8 cellular contexts compared by ENCODE assay signal in the genomic region with DNA sequence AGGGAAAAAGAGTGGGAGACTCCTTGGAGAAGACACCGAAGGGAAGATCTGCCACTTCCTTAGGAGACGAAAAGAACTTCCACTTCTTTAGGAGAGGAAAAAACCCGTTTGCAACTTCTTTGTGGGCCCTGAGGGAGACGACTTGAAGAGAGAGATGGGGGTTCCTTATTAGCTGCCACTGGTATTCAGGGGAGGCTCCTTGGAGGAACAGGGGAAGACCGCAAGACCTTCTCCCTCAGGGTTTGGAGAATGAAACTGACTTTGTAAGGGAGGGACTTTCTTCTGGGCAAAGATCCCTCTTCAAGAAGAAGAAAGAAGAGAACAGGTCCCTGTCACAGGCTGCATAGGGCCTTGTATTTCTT. TPM values are rescaled to one million over a fixed set of nuclear protein-coding genes. Genes with fewer than 3 reads are reported as not detected.
DNase-seq lines count a peak whose midpoint lies in the region; ATAC-seq, FAIRE-seq and TF ChIP-seq lines count a peak whose summit lies in the region.

No MANE protein-coding gene starts in this region.

- H3K4me1 ChIP-seq in Caco-2 (0 out of 2 replicates have a peak, but pooled peaks cover 6% of the 10 kb centered on the region), PC-3 (ENCODE audit: insufficient read depth, low read length) (peaks cover 10% of the 10 kb centered on the region; the same call in 1 of the 2 replicates), endothelial cell of umbilical vein (ENCODE audit: control insufficient read depth, extremely low read depth, insufficient read depth, low read length) (peaks cover 33% of the 10 kb centered on the region)

- H3K9me3 Mint-ChIP-seq in Caco-2 (ENCODE audit: unreplicated experiment), result no peaks in the 10 kb centered on the region
- H3K9me3 Mint-ChIP-seq in osteocyte (ENCODE audit: unreplicated experiment), result no peaks in the 10 kb centered on the region

- H3F3A ChIP-seq in PC-3 (ENCODE audit: low read length, unreplicated experiment), result no peaks in the 10 kb centered on the region

- TF ChIP-seq CTCF in Caco-2 (IDR thresholded peaks at IDR 0.05; ENCODE audit: insufficient read depth in 1 of 2, low read depth in 1 of 2, low read length in 1 of 2, severe bottlenecking in 1 of 2, unreplicated experiment in 1 of 2) (no peak), PC-3 (conservative IDR thresholded peaks at IDR 0.05; ENCODE audit: low read depth, low read length) (no peak), endothelial cell of umbilical vein (IDR thresholded peaks at IDR 0.05; ENCODE audit: extremely low read depth in 1 of 2, insufficient read depth in 1 of 2, low read depth in 1 of 2, low read length in 2 of 2) (no peak), osteocyte (IDR thresholded peaks at IDR 0.05) (no peak)

- H3K4me3 ChIP-seq in Caco-2 (ENCODE audit: low read depth, low read length) (peak overlapping the region; percentile 97), PC-3 (ENCODE audit: low read length) (peak overlapping the region; percentile 96), endothelial cell of umbilical vein (replicated peaks in 1 of 3; ENCODE audit: insufficient read depth in 1 of 3, low read depth in 1 of 3, low read length in 3 of 3) (peak overlapping the region; percentile 79 to 95 (median 81))

- H3K4me2 ChIP-seq in PC-3 (ENCODE audit: low read length), result peak overlapping the region; percentile 95
- H3K4me2 ChIP-seq in endothelial cell of umbilical vein (ENCODE audit: insufficient read depth, low read length), result peak overlapping the region; percentile 72

- intact Hi-C loops in Caco-2 (cut with micrococcal nuclease; ENCODE audit: unreplicated experiment), result no loop called here
- intact Hi-C loops in PC-3 (cut with micrococcal nuclease), result no loop called here
- intact Hi-C loops in endothelial cell of umbilical vein (cut with micrococcal nuclease), result no loop called here

- H3K27ac ChIP-seq in PC-3 (ENCODE audit: low read length) (peak overlapping the region; percentile 75), endothelial cell of umbilical vein (ENCODE audit: insufficient read depth, low read depth, low read length) (peak overlapping the region; percentile 93)

- H3K36me3 ChIP-seq in Caco-2 (ENCODE audit: control insufficient read depth, insufficient read depth, low read length) (no peaks in the 10 kb centered on the region), PC-3 (ENCODE audit: low read depth, low read length) (no peaks in the 10 kb centered on the region), endothelial cell of umbilical vein (ENCODE audit: control insufficient read depth in 2 of 2, extremely low read depth in 1 of 2, insufficient read depth in 2 of 2, low read length in 2 of 2) (no peaks in the 10 kb centered on the region)

- H3K9me1 ChIP-seq in endothelial cell of umbilical vein (replicated peaks; ENCODE audit: control insufficient read depth, extremely low read depth, insufficient read depth, low read length), result no peaks in the 10 kb centered on the region

- H3K36me3 Mint-ChIP-seq in Caco-2 (ENCODE audit: insufficient read depth, unreplicated experiment) (peaks cover 16% of the 10 kb centered on the region), osteocyte (ENCODE audit: unreplicated experiment) (peaks cover 3% of the 10 kb centered on the region)

- POLR2A ChIA-PET in Caco-2 (lab: Charles Lee) (interaction anchor here (1.0 to 1.4 kb wide), 2 partner anchors 11 to 41 kb away, joined by 3 read pairs; partner anchors contain the start of gene DMAC2), PC-3 (lab: Charles Lee; ENCODE audit: unreplicated experiment) (no interaction called here), endothelial cell of umbilical vein (lab: Charles Lee) (interaction anchor here (0.6 kb wide), 1 partner anchor 33 kb away, joined by 3 read pairs; no protein-coding TSS in a partner anchor)

- H3K9ac ChIP-seq in PC-3 (ENCODE audit: low read length) (peak overlapping the region; percentile 97), endothelial cell of umbilical vein (replicated peaks; ENCODE audit: extremely low read depth, insufficient read depth, low read length) (peak overlapping the region; percentile 94)

- H3K4me1 Mint-ChIP-seq in Caco-2 (ENCODE audit: low read depth, unreplicated experiment) (peaks cover 15% of the 10 kb centered on the region), osteocyte (ENCODE audit: unreplicated experiment) (peaks cover 30% of the 10 kb centered on the region)

- no peaks in the 10 kb centered on the region for H3K9me2 ChIP-seq in PC-3 (replicated peaks; ENCODE audit: low read length)

- FAIRE-seq in endothelial cell of umbilical vein (lab: Jason Lieb, UNC), result no peak

- H3K9me3 ChIP-seq in Caco-2 (no peaks in the 10 kb centered on the region), PC-3 (ENCODE audit: low read length) (no peaks in the 10 kb centered on the region), endothelial cell of umbilical vein (replicated peaks; ENCODE audit: control insufficient read depth, insufficient read depth, low read length) (no peaks in the 10 kb centered on the region)

- H3K27ac Mint-ChIP-seq in Caco-2 (ENCODE audit: unreplicated experiment) (peak overlapping the region; percentile 100), osteocyte (ENCODE audit: unreplicated experiment) (peak overlapping the region; percentile 99)

- H2AFZ ChIP-seq in PC-3 (ENCODE audit: low read length), result peak overlapping the region; percentile 81
- H2AFZ ChIP-seq in endothelial cell of umbilical vein (ENCODE audit: low read depth, low read length), result peak overlapping the region; percentile 49

- DNase-seq in Caco-2 (no peak), PC-3 (no peak), endothelial cell of umbilical vein (ENCODE audit: low read depth, low spot score) (no peak), osteocyte (ENCODE audit: extremely low spot score, unreplicated experiment) (no peak), COR-L47 (lab: John Stamatoyannopoulos, UW) (no peak), DMS153 treated with DMSO at 0.1 percent for 48 hours (lab: John Stamatoyannopoulos, UW; ENCODE audit: unreplicated experiment) (no peak), activated gamma-delta T cell treated with Interleukin-2 at 50 U/mL for 16 hours (no peak)

- H3K27me3 Mint-ChIP-seq in Caco-2 (ENCODE audit: insufficient read depth, unreplicated experiment) (no peaks in the 10 kb centered on the region), osteocyte (ENCODE audit: unreplicated experiment) (no peaks in the 10 kb centered on the region)

- H3K79me2 ChIP-seq in PC-3 (ENCODE audit: low read length), result peaks cover 36% of the 10 kb centered on the region
- peaks cover 6% of the 10 kb centered on the region for H3K79me2 ChIP-seq in endothelial cell of umbilical vein (ENCODE audit: control insufficient read depth, insufficient read depth, low read length)

- dilution Hi-C loops in endothelial cell of umbilical vein (cut with MboI; ENCODE audit: extremely low pct_ligation_motif_present, low sequenced_read_pairs), result no loop called here

- ATAC-seq in PC-3 (no peak), HG03342 (IDR thresholded peaks at IDR 0.05; ENCODE audit: unreplicated experiment) (no peak)

- peak overlapping the region; percentile 99 for H3K4me3 Mint-ChIP-seq in Caco-2 (ENCODE audit: unreplicated experiment)
- H3K4me3 Mint-ChIP-seq in osteocyte (ENCODE audit: unreplicated experiment), result peak overlapping the region; percentile 99

- BruUV-seq in Caco-2 (replicated peaks; lab: Mats Ljungman, UMichigan), result no TSS peak
- BruUV-seq in PC-3 (replicated peaks; lab: Mats Ljungman, UMichigan), result TSS peak; percentile 67
- TSS peak; percentile 58 for BruUV-seq in endothelial cell of umbilical vein (replicated peaks; lab: Mats Ljungman, UMichigan)

- H3K27me3 ChIP-seq in Caco-2 (replicated peaks; ENCODE audit: control insufficient read depth, insufficient read depth, low read length) (no peaks in the 10 kb centered on the region; the same call in 1 of the 2 replicates), PC-3 (ENCODE audit: low read length) (no peaks in the 10 kb centered on the region), endothelial cell of umbilical vein (ENCODE audit: control insufficient read depth in 2 of 2, insufficient read depth in 2 of 2, low read length in 2 of 2) (no peaks in the 10 kb centered on the region)

- CTCF ChIA-PET in Caco-2 (lab: Charles Lee) (no interaction called here), PC-3 (lab: Charles Lee) (no interaction called here), endothelial cell of umbilical vein (lab: Charles Lee) (no interaction called here)

- no peak for TF ChIP-seq POLR2A in endothelial cell of umbilical vein (IDR thresholded peaks at IDR 0.05; ENCODE audit: low read depth, low read length)

- H4K20me1 ChIP-seq in PC-3 (ENCODE audit: low read length) (no peaks in the 10 kb centered on the region), endothelial cell of umbilical vein (replicated peaks; ENCODE audit: control insufficient read depth, extremely low read depth, insufficient read depth, low read length) (no peaks in the 10 kb centered on the region)

RNA-seq across cellular contexts. Expression of gene BCKDHA, which starts 0.4 kb away (rescaled TPM):
- total RNA-seq in Caco-2 (2022), result 9.4 and 19.4 TPM in 2 replicates
- 49.2 and 53.1 TPM in 2 replicates for total RNA-seq in PC-3 (2014; rRNA removed)
- total RNA-seq in endothelial cell of umbilical vein, result 12.9 and 16.5 TPM in 2 replicates
- 50.4 and 63.6 TPM in 2 replicates for polyA plus RNA-seq in endothelial cell of umbilical vein
- polyA plus RNA-seq in endothelial cell of umbilical vein (2011; cell fraction: cytosol; rRNA removed), result 24.8 and 32.7 TPM in 2 replicates
- 20.3 and 25.9 TPM in 2 replicates for polyA plus RNA-seq in endothelial cell of umbilical vein (2011; cell fraction: nucleus; rRNA removed)
- 10.6 and 29.3 TPM in 2 replicates for polyA plus RNA-seq in endothelial cell of umbilical vein (2012)
- 17.0 and 19.4 TPM in 2 replicates for polyA minus RNA-seq in endothelial cell of umbilical vein
- polyA minus RNA-seq in endothelial cell of umbilical vein (2011; cell fraction: cytosol; rRNA and poly(A)+ RNA removed), result 32.4 TPM
- polyA minus RNA-seq in endothelial cell of umbilical vein (2011; cell fraction: nucleus; rRNA and poly(A)+ RNA removed), result 11.6 and 23.5 TPM in 2 replicates
- total RNA-seq in osteocyte, result 12.5 and 19.8 TPM in 2 replicates

RNA-seq across cellular contexts. Expression of gene EXOSC5, which starts 0.9 kb away (rescaled TPM):
- total RNA-seq in Caco-2 (2022) (36.6 and 37.3 TPM in 2 replicates), PC-3 (2014; rRNA removed) (40.8 and 41.5 TPM in 2 replicates), endothelial cell of umbilical vein (13.8 and 14.0 TPM in 2 replicates), osteocyte (10.6 and 11.6 TPM in 2 replicates)
- polyA plus RNA-seq in endothelial cell of umbilical vein, result 20.9 and 24.0 TPM in 2 replicates
- 20.1 and 23.0 TPM in 2 replicates for polyA plus RNA-seq in endothelial cell of umbilical vein (2011; cell fraction: cytosol; rRNA removed)
- 9.1 and 9.4 TPM in 2 replicates for polyA plus RNA-seq in endothelial cell of umbilical vein (2011; cell fraction: nucleus; rRNA removed)
- 16.0 and 19.5 TPM in 2 replicates for polyA plus RNA-seq in endothelial cell of umbilical vein (2012)
- 3.8 and 5.5 TPM in 2 replicates for polyA minus RNA-seq in endothelial cell of umbilical vein
- 19.0 TPM for polyA minus RNA-seq in endothelial cell of umbilical vein (2011; cell fraction: cytosol; rRNA and poly(A)+ RNA removed)
- polyA minus RNA-seq in endothelial cell of umbilical vein (2011; cell fraction: nucleus; rRNA and poly(A)+ RNA removed), result 3.1 and 3.6 TPM in 2 replicates

RNA-seq across cellular contexts. Expression of gene TMEM91, which starts 21.7 kb away (rescaled TPM):
- total RNA-seq in Caco-2 (2022) (1.4 and 2.2 TPM in 2 replicates), PC-3 (2014; rRNA removed) (2.4 and 3.6 TPM in 2 replicates), endothelial cell of umbilical vein (13.2 and 15.8 TPM in 2 replicates), osteocyte (8.5 and 9.2 TPM in 2 replicates)
- polyA plus RNA-seq in endothelial cell of umbilical vein, result 9.0 and 12.0 TPM in 2 replicates
- polyA plus RNA-seq in endothelial cell of umbilical vein (2011; cell fraction: cytosol; rRNA removed), result 6.5 and 6.9 TPM in 2 replicates
- polyA plus RNA-seq in endothelial cell of umbilical vein (2011; cell fraction: nucleus; rRNA removed), result 23.0 and 25.8 TPM in 2 replicates
- 9.3 and 18.2 TPM in 2 replicates for polyA plus RNA-seq in endothelial cell of umbilical vein (2012)
- 5.6 and 11.3 TPM in 2 replicates for polyA minus RNA-seq in endothelial cell of umbilical vein
- polyA minus RNA-seq in endothelial cell of umbilical vein (2011; cell fraction: cytosol; rRNA and poly(A)+ RNA removed), result not detected
- polyA minus RNA-seq in endothelial cell of umbilical vein (2011; cell fraction: nucleus; rRNA and poly(A)+ RNA removed), result 10.9 and 15.4 TPM in 2 replicates

RNA-seq across cellular contexts. Expression of gene B3GNT8, which starts 29.2 kb away (rescaled TPM):
- 3.1 and 3.7 TPM in 2 replicates for total RNA-seq in Caco-2 (2022)
- total RNA-seq in PC-3 (2014; rRNA removed), result 2.3 TPM in 1 of 2 replicates, not detected in the other
- 6.5 and 7.6 TPM in 2 replicates for total RNA-seq in endothelial cell of umbilical vein
- polyA plus RNA-seq in endothelial cell of umbilical vein, result 3.6 and 4.1 TPM in 2 replicates
- polyA plus RNA-seq in endothelial cell of umbilical vein (2011; cell fraction: cytosol; rRNA removed), result 1.7 and 1.9 TPM in 2 replicates
- polyA plus RNA-seq in endothelial cell of umbilical vein (2011; cell fraction: nucleus; rRNA removed), result 0.61 and 1.1 TPM in 2 replicates
- 4.0 and 4.3 TPM in 2 replicates for polyA plus RNA-seq in endothelial cell of umbilical vein (2012)
- 0.70 and 1.8 TPM in 2 replicates for polyA minus RNA-seq in endothelial cell of umbilical vein
- polyA minus RNA-seq in endothelial cell of umbilical vein (2011; cell fraction: cytosol; rRNA and poly(A)+ RNA removed), result not detected
- 1.3 and 1.5 TPM in 2 replicates for polyA minus RNA-seq in endothelial cell of umbilical vein (2011; cell fraction: nucleus; rRNA and poly(A)+ RNA removed)
- 0.35 and 1.5 TPM in 2 replicates for total RNA-seq in osteocyte

RNA-seq across cellular contexts. Expression of gene B9D2, which starts 34.1 kb away (rescaled TPM):
- total RNA-seq in Caco-2 (2022), result 3.6 and 4.0 TPM in 2 replicates
- 3.8 and 4.4 TPM in 2 replicates for total RNA-seq in PC-3 (2014; rRNA removed)
- 12.2 and 13.6 TPM in 2 replicates for total RNA-seq in endothelial cell of umbilical vein
- 23.9 and 28.4 TPM in 2 replicates for polyA plus RNA-seq in endothelial cell of umbilical vein
- 14.7 and 16.7 TPM in 2 replicates for polyA plus RNA-seq in endothelial cell of umbilical vein (2011; cell fraction: cytosol; rRNA removed)
- 8.2 and 9.1 TPM in 2 replicates for polyA plus RNA-seq in endothelial cell of umbilical vein (2011; cell fraction: nucleus; rRNA removed)
- polyA plus RNA-seq in endothelial cell of umbilical vein (2012), result 8.9 and 13.5 TPM in 2 replicates
- 3.0 and 3.8 TPM in 2 replicates for polyA minus RNA-seq in endothelial cell of umbilical vein
- 2.3 TPM for polyA minus RNA-seq in endothelial cell of umbilical vein (2011; cell fraction: cytosol; rRNA and poly(A)+ RNA removed)
- polyA minus RNA-seq in endothelial cell of umbilical vein (2011; cell fraction: nucleus; rRNA and poly(A)+ RNA removed), result 2.4 and 2.6 TPM in 2 replicates
- 4.6 and 5.5 TPM in 2 replicates for total RNA-seq in osteocyte
